In the genomic region with DNA sequence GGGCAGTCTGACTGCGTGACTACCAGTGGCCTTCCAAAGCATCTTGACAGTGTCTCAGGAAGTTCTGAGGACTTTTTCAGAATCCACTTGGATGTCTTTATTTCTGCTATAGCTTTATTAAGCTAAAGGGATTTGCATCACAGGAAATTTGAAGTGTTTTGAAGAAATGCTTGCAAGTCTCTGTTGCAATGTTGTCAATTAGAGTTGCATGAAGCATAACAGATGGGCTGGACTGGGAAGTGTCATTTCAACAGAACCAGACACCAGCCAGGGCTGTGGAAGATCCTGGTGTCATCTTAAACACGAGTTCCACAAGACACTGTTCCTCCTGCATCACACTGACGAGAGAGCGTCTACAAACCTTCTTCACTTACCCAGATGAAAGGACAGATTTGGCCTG, we compare ENCODE assay signal across 29 cellular contexts.
"Had no signal": no experiment of that assay in that cellular context is flagged by ENCODE, and none has a peak within 500 bp of the region (broad histone marks: within the 10 kb centered on the region; RNA-seq: fewer than 3 reads in every experiment).

No MANE protein-coding gene starts in this region.

- H3K4me3 ChIP-seq: coronary artery, dorsolateral prefrontal cortex, gastroesophageal sphincter, heart right ventricle, hepatocyte had no signal

- H3K36me3 ChIP-seq: brain microvascular endothelial cell, gastroesophageal sphincter, heart right ventricle had no signal

- H3K27me3 ChIP-seq: brain microvascular endothelial cell, hepatocyte had no signal

- H3K4me1 ChIP-seq: gastroesophageal sphincter, heart right ventricle had no signal

- DNase-seq: activated CD4-positive, alpha-beta memory T cell treated with anti-CD3 and anti-CD28 coated beads for 36 hours; activated CD4-positive, alpha-beta T cell treated with anti-CD3 and anti-CD28 coated beads for 36 hours; activated CD4-positive, alpha-beta T cell treated with anti-CD3 and anti-CD28 coated beads, Interleukin-2, amount 10 ng/mL, durations not matched to agents 24 days and 14 days; activated CD4-positive, CD25-positive, alpha-beta regulatory T cell; activated CD4-positive, CD25-positive, alpha-beta regulatory T cell treated with anti-CD3 and anti-CD28 coated beads, Interleukin-2, amount 50 U/mL, for 72 hours; activated CD8-positive, alpha-beta memory T cell treated with anti-CD3 and anti-CD28 coated beads, Interleukin-2, amount 50 U/mL, for 48 hours; activated CD8-positive, alpha-beta T cell treated with anti-CD3 and anti-CD28 coated beads, Interleukin-2, amount 10 ng/mL, durations not matched to agents 7 days and 5 days; activated gamma-delta T cell; activated naive CD4-positive, alpha-beta T cell; activated naive CD4-positive, alpha-beta T cell treated with anti-CD3 and anti-CD28 coated beads, Interleukin-2, amount 10 ng/mL, durations not matched to agents 7 days and 5 days; activated naive CD8-positive, alpha-beta T cell treated with anti-CD3 and anti-CD28 coated beads, Interleukin-2, amount 10 ng/mL, durations not matched to agents 7 days and 5 days; activated T-cell treated with anti-CD3 and anti-CD28 coated beads for 4 hours; activated T-cell treated with anti-CD3 and anti-CD28 coated beads, Interleukin-2, amount 50 U/mL, for 24 hours; activated T-cell treated with anti-CD3 and anti-CD28 coated beads, Interleukin-2, amount 50 U/mL, for 72 hours; amniotic stem cell; anterior cingulate cortex; brain microvascular endothelial cell; dorsolateral prefrontal cortex; effector memory CD4-positive, alpha-beta T cell; endodermal cell; heart right ventricle; T-helper 1 cell; T-helper 17 cell; T1000 had no signal

- H3K27ac ChIP-seq: brain microvascular endothelial cell, coronary artery, dorsolateral prefrontal cortex, gastroesophageal sphincter, heart right ventricle, hepatocyte had no signal

- ATAC-seq: activated CD4-positive, alpha-beta T cell treated with anti-CD3 and anti-CD28 coated beads for 36 hours; activated CD8-positive, alpha-beta T cell treated with anti-CD3 and anti-CD28 coated beads, Interleukin-2, amount 10 ng/mL, durations not matched to agents 7 days and 5 days; activated naive CD4-positive, alpha-beta T cell treated with anti-CD3 and anti-CD28 coated beads, Interleukin-2, amount 50 U/mL, for 72 hours; activated T-cell treated with anti-CD3 and anti-CD28 coated beads, Interleukin-2, amount 50 U/mL, for 72 hours; esophagus mucosa; gastroesophageal sphincter; heart right ventricle; T-helper 17 cell had no signal

- H3K9me3 ChIP-seq: gastroesophageal sphincter had no signal
